Comparison of ENCODE assay signal across 1 cellular context in the genomic region with DNA sequence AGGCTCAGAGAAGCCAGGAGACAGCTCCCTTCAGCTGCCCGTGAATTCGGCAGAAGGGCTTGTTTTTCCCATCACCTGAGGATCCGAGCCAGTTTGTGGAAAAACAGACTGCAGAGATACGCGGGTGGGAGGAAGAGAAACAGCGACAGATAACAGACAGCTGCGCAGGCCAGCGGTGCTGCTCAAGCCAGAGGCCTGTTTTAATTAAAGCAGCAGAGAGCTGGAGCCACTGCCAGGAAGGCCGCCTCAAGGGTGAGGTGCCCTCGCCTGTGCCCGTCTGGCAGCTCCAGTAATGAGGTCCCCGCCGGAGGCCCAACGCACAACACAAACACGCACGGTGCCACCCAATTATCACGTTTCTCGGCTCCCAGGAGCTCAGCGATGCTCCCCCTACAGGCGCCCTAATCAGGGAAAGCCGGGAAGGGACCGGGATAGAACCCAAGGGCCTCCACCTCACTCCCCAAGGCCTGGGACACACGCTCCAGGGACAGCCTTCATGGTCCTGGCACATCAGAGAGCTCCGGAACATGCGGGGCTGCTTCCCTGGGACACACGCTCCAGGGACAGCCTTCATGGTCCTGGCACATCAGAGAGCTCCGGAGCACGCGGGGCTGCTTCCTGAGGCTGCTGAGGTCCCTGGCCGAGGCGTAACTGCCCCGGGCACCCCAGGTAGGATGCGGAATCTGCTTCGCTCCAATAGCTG.
A peak's percentile ranks its signal among the peaks of the same experiment; 100 is the strongest.
TF ChIP-seq lines count a peak whose summit lies in the region.

No MANE protein-coding gene starts in this region.

TF ChIP-seq in SK-N-SH, 30 proteins besides CTCF, POLR2A, EP300 and RAD21 (continued from another document):
- no peak for TF ChIP-seq SMC3 (IDR thresholded peaks at IDR 0.05; ENCODE audit: low read depth, low read length)
- TF ChIP-seq, protein P1, sequence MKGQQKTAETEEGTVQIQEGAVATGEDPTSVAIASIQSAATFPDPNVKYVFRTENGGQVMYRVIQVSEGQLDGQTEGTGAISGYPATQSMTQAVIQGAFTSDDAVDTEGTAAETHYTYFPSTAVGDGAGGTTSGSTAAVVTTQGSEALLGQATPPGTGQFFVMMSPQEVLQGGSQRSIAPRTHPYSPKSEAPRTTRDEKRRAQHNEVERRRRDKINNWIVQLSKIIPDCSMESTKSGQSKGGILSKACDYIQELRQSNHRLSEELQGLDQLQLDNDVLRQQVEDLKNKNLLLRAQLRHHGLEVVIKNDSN (IDR thresholded peaks at IDR 0.05; ENCODE audit: borderline replicate concordance, low read depth): no peak
- TF ChIP-seq, protein P2, sequence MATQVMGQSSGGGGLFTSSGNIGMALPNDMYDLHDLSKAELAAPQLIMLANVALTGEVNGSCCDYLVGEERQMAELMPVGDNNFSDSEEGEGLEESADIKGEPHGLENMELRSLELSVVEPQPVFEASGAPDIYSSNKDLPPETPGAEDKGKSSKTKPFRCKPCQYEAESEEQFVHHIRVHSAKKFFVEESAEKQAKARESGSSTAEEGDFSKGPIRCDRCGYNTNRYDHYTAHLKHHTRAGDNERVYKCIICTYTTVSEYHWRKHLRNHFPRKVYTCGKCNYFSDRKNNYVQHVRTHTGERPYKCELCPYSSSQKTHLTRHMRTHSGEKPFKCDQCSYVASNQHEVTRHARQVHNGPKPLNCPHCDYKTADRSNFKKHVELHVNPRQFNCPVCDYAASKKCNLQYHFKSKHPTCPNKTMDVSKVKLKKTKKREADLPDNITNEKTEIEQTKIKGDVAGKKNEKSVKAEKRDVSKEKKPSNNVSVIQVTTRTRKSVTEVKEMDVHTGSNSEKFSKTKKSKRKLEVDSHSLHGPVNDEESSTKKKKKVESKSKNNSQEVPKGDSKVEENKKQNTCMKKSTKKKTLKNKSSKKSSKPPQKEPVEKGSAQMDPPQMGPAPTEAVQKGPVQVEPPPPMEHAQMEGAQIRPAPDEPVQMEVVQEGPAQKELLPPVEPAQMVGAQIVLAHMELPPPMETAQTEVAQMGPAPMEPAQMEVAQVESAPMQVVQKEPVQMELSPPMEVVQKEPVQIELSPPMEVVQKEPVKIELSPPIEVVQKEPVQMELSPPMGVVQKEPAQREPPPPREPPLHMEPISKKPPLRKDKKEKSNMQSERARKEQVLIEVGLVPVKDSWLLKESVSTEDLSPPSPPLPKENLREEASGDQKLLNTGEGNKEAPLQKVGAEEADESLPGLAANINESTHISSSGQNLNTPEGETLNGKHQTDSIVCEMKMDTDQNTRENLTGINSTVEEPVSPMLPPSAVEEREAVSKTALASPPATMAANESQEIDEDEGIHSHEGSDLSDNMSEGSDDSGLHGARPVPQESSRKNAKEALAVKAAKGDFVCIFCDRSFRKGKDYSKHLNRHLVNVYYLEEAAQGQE (IDR thresholded peaks at IDR 0.05; ENCODE audit: low read depth, low read length): no peak
- TF ChIP-seq, protein P3, sequence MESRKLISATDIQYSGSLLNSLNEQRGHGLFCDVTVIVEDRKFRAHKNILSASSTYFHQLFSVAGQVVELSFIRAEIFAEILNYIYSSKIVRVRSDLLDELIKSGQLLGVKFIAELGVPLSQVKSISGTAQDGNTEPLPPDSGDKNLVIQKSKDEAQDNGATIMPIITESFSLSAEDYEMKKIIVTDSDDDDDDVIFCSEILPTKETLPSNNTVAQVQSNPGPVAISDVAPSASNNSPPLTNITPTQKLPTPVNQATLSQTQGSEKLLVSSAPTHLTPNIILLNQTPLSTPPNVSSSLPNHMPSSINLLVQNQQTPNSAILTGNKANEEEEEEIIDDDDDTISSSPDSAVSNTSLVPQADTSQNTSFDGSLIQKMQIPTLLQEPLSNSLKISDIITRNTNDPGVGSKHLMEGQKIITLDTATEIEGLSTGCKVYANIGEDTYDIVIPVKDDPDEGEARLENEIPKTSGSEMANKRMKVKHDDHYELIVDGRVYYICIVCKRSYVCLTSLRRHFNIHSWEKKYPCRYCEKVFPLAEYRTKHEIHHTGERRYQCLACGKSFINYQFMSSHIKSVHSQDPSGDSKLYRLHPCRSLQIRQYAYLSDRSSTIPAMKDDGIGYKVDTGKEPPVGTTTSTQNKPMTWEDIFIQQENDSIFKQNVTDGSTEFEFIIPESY (IDR thresholded peaks at IDR 0.05; ENCODE audit: borderline replicate concordance, low read depth): no peak
- TF ChIP-seq CHD2 (IDR thresholded peaks at IDR 0.05; ENCODE audit: low read length, partially characterized antibody): peak; percentile 63
- TF ChIP-seq TAF1 (IDR thresholded peaks at IDR 0.05; ENCODE audit: borderline replicate concordance, low read depth, low read length): no peak
- TF ChIP-seq FOSL2 (IDR thresholded peaks at IDR 0.05; ENCODE audit: borderline replicate concordance, low read depth): no peak
- TF ChIP-seq POLR2AphosphoS5 (IDR thresholded peaks at IDR 0.05; ENCODE audit: low read depth, low read length): no peak
- peak; percentile 32; the same call in 1 of the 2 replicates for TF ChIP-seq NRF1 (IDR thresholded peaks at IDR 0.05; ENCODE audit: low read depth, low read length)
- TF ChIP-seq GABPA (IDR thresholded peaks at IDR 0.05; ENCODE audit: low read depth): no peak
- TF ChIP-seq, protein P4, sequence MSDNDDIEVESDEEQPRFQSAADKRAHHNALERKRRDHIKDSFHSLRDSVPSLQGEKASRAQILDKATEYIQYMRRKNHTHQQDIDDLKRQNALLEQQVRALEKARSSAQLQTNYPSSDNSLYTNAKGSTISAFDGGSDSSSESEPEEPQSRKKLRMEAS (IDR thresholded peaks at IDR 0.05; ENCODE audit: low read depth): no peak
- peak; percentile 68; the same call in 1 of the 2 replicates for TF ChIP-seq FOXJ3 (CRISPR knock-in tag; IDR thresholded peaks at IDR 0.05)
- TF ChIP-seq MXI1 (IDR thresholded peaks at IDR 0.05; ENCODE audit: low read depth, low read length): peak; percentile 28; the same call in 1 of the 2 replicates
- no peak for TF ChIP-seq YY1 (IDR thresholded peaks at IDR 0.05; ENCODE audit: low read depth)
- no peak for TF ChIP-seq MEF2A (IDR thresholded peaks at IDR 0.05; ENCODE audit: borderline replicate concordance, low read depth)
- TF ChIP-seq ELF1 (IDR thresholded peaks at IDR 0.05): no peak
- TF ChIP-seq RFX5 (IDR thresholded peaks at IDR 0.05; ENCODE audit: low read length): no peak
- TF ChIP-seq FOXM1 (IDR thresholded peaks at IDR 0.05; ENCODE audit: low read depth): no peak
- TF ChIP-seq RXRA (IDR thresholded peaks at IDR 0.05; ENCODE audit: borderline replicate concordance, low read depth): no peak
- TF ChIP-seq GATA2 (CRISPR knock-in tag; IDR thresholded peaks at IDR 0.05): peak; percentile 85
- TF ChIP-seq EZH2phosphoT487 (IDR thresholded peaks at IDR 0.05; ENCODE audit: borderline replicate concordance, low read depth): no peak
- peak; percentile 63; the same call in 1 of the 2 replicates for TF ChIP-seq RCOR1 (IDR thresholded peaks at IDR 0.05; ENCODE audit: low read length)
TF ChIP-seq in SK-N-SH: peak in this region for 6.
